8 cellular contexts compared by ENCODE assay signal in the genomic region with DNA sequence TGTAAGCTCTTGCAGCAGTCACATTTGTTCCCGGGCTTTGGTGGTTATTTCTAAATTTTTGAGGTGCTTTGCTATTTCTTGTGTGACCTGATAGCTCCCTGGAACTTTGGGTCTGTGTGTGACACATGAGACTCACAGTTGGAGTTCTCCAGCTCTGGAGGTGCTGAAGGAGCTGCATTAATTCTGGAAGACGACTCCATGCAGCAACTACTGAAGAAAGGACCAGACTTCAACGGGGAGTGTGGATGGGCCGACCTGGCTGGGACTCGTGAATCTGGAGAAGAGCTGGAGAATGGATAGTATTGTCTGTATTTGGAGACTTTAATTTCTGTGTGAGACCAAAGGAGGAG. TPM values are rescaled to one million over a fixed set of nuclear protein-coding genes. Genes with fewer than 3 reads are reported as not detected.
DNase-seq lines count a peak whose midpoint lies in the region; TF ChIP-seq lines count a peak whose summit lies in the region.

No MANE protein-coding gene starts in this region.

- H3K27ac ChIP-seq in CD4-positive, alpha-beta memory T cell (ENCODE audit: low read depth, low read length), result peak overlapping the region; percentile 98
- peak overlapping the region; percentile 80 for H3K27ac ChIP-seq in PC-9
- peak overlapping the region; percentile 94 for H3K27ac ChIP-seq in osteoblast (ENCODE audit: low read depth, low read length)

- peaks cover 17% of the 10 kb centered on the region for H3K36me3 ChIP-seq in CD4-positive, alpha-beta memory T cell (ENCODE audit: insufficient read depth, low read length)
- peaks cover 15% of the 10 kb centered on the region for H3K36me3 ChIP-seq in PC-9 (ENCODE audit: low read depth)
- H3K36me3 ChIP-seq in osteoblast (ENCODE audit: insufficient read depth, low read length), result peaks cover 15% of the 10 kb centered on the region

- no peaks in the 10 kb centered on the region for H3K27me3 Mint-ChIP-seq in CD4-positive, alpha-beta memory T cell

- H3K79me2 ChIP-seq in PC-9 (ENCODE audit: low read depth) (peaks cover 31% of the 10 kb centered on the region), osteoblast (ENCODE audit: insufficient read depth, low read length) (peaks cover 31% of the 10 kb centered on the region)

- H3K4me1 ChIP-seq in CD4-positive, alpha-beta memory T cell (ENCODE audit: insufficient read depth, low read length), result peaks cover 31% of the 10 kb centered on the region
- H3K4me1 ChIP-seq in PC-9 (replicated peaks; ENCODE audit: insufficient read depth), result peaks cover 12% of the 10 kb centered on the region
- H3K4me1 ChIP-seq in osteoblast (ENCODE audit: insufficient read depth, low read length), result peaks cover 12% of the 10 kb centered on the region

- H3K27ac Mint-ChIP-seq in CD4-positive, alpha-beta memory T cell, result peak overlapping the region; percentile 98 to 100 (median 99)

- intact Hi-C loops in CD4-positive, alpha-beta memory T cell (cut with micrococcal nuclease), result loop anchor here (2.0 kb wide), 1 partner anchor 17 kb away; no protein-coding TSS in a partner anchor
- intact Hi-C loops in PC-9 (cut with micrococcal nuclease; ENCODE audit: unreplicated experiment), result loop anchor here (5.0 to 10.0 kb wide), 3 partner anchors 67 to 95 kb away; partner anchors contain the start of genes BLOC1S4 and MAN2B2

- no peaks in the 10 kb centered on the region for H3K27me3 ChIP-seq in CD4-positive, alpha-beta memory T cell (ENCODE audit: insufficient read depth, low read length)
- H3K27me3 ChIP-seq in PC-9 (ENCODE audit: insufficient read depth, low read depth) (no peaks in the 10 kb centered on the region), osteoblast (ENCODE audit: insufficient read depth, low read length) (no peaks in the 10 kb centered on the region)

- H3K4me3 ChIP-seq in CD4-positive, alpha-beta memory T cell (ENCODE audit: low read length in 2 of 2), result peak overlapping the region; percentile 90 to 92
- peak overlapping the region; percentile 78 for H3K4me3 ChIP-seq in PC-9
- H3K4me3 ChIP-seq in epithelial cell of esophagus (ENCODE audit: low read length), result peak overlapping the region; percentile 95
- peak overlapping the region; percentile 94 for H3K4me3 ChIP-seq in osteoblast (ENCODE audit: insufficient read depth, low read length)

- no peak overlapping the region for H2AFZ ChIP-seq in PC-9
- H2AFZ ChIP-seq in osteoblast (ENCODE audit: low read length), result no peak overlapping the region

- peaks cover 21% of the 10 kb centered on the region; the same call in 1 of the 2 replicates for H3F3A ChIP-seq in PC-9 (ENCODE audit: insufficient read depth, low read depth)

- BruUV-seq in PC-9 (replicated peaks; lab: Mats Ljungman, UMichigan), result no TSS peak

- H3K4me2 ChIP-seq in PC-9, result peak overlapping the region; percentile 93
- H3K4me2 ChIP-seq in osteoblast (ENCODE audit: insufficient read depth, low read length), result peak overlapping the region; percentile 91

- POLR2A ChIA-PET in CD4-positive, alpha-beta memory T cell (lab: Charles Lee; ENCODE audit: partially characterized antibody), result interaction anchor here (0.8 to 7.6 kb wide), 11 partner anchors 11 to 267 kb away, joined by 3 to 168 read pairs (median 14); partner anchors contain the start of genes MRFAP1L1, S100P and TBC1D14
- POLR2A ChIA-PET in PC-9 (lab: Charles Lee; ENCODE audit: unreplicated experiment), result interaction anchor here (0.6 kb wide), 2 partner anchors 31 to 54 kb away, joined by 6 to 11 read pairs; no protein-coding TSS in a partner anchor

- peaks cover 30 to 45% (median 38%) of the 10 kb centered on the region in 4 donors for H3K4me1 Mint-ChIP-seq in CD4-positive, alpha-beta memory T cell

- H3K9me3 ChIP-seq in CD4-positive, alpha-beta memory T cell (ENCODE audit: control insufficient read depth in 1 of 2, low read length in 2 of 2), result no peaks in the 10 kb centered on the region
- H3K9me3 ChIP-seq in PC-9 (ENCODE audit: insufficient read depth, low read depth) (no peaks in the 10 kb centered on the region), osteoblast (ENCODE audit: low read depth, low read length) (no peaks in the 10 kb centered on the region)

- H3K4me3 Mint-ChIP-seq in CD4-positive, alpha-beta memory T cell, result peak overlapping the region; percentile 96 to 100 (median 98)

- H3K36me3 Mint-ChIP-seq in CD4-positive, alpha-beta memory T cell, result peaks cover 29 to 41% of the 10 kb centered on the region in 2 donors

- TF ChIP-seq CTCF in PC-9 (conservative IDR thresholded peaks at IDR 0.05), result no peak
- TF ChIP-seq CTCF in epithelial cell of esophagus (IDR thresholded peaks at IDR 0.05; ENCODE audit: insufficient read depth, low read depth, low read length, missing control alignments), result no peak
- TF ChIP-seq CTCF in osteoblast (IDR thresholded peaks at IDR 0.05; ENCODE audit: extremely low read depth, low read depth, low read length), result no peak

- DNase-seq in CD4-positive, alpha-beta memory T cell, result no peak
- DNase-seq in PC-9 (no peak), epithelial cell of esophagus (ENCODE audit: low read depth) (no peak), osteoblast (ENCODE audit: insufficient read length, low spot score, missing footprints) (no peak), T-helper 9 cell (no peak), NCI-H82 (lab: John Stamatoyannopoulos, UW) (no peak), cerebellar cortex (ENCODE audit: low spot score) (no peak), SIG-M5 treated with dmso at 0.1 percent for 504 hours (lab: John Stamatoyannopoulos, UW; ENCODE audit: unreplicated experiment) (no peak)

- H4K20me1 ChIP-seq in PC-9 (ENCODE audit: insufficient read depth) (peaks cover 17% of the 10 kb centered on the region), osteoblast (ENCODE audit: insufficient read depth, low read length) (peaks cover 30% of the 10 kb centered on the region)

- H3K9me3 Mint-ChIP-seq in CD4-positive, alpha-beta memory T cell, result peaks cover 0 to 2% (median 0%) of the 10 kb centered on the region in 8 donors

- H3K9me2 ChIP-seq in PC-9 (ENCODE audit: insufficient read depth), result no peaks in the 10 kb centered on the region

- CTCF ChIA-PET in CD4-positive, alpha-beta memory T cell (lab: Charles Lee; ENCODE audit: partially characterized antibody), result interaction anchor here (2.7 to 3.1 kb wide), 2 partner anchors 32 to 75 kb away, joined by 13 to 19 read pairs; a partner anchor contains a TSS
- CTCF ChIA-PET in PC-9 (lab: Charles Lee), result no interaction called here

RNA-seq across cellular contexts. Expression of gene MRFAP1, which starts 1.5 kb away (rescaled TPM):
- total RNA-seq in CD4-positive, alpha-beta memory T cell, result 100 to 1,000 TPM; 149 to 157 TPM
- 100 to 1,000 TPM; 156 to 169 TPM for polyA plus RNA-seq in CD4-positive, alpha-beta memory T cell
- total RNA-seq in PC-9 (2021) (278 and 291 TPM in 2 replicates), osteoblast (94.1 and 95.2 TPM in 2 replicates)

RNA-seq across cellular contexts. Expression of gene S100P, which starts 51.7 kb away (rescaled TPM):
- total RNA-seq in CD4-positive, alpha-beta memory T cell, result 1 to 10 TPM; 2.0 to 2.1 TPM
- 1 to 10 TPM; 1.3 to 3.9 TPM for polyA plus RNA-seq in CD4-positive, alpha-beta memory T cell
- total RNA-seq in PC-9 (2021) (480 and 837 TPM in 2 replicates), osteoblast (0.29 and 0.36 TPM in 2 replicates)

Comparison
In these comparisons a context has a peak if more than half of its experiments do, and no peak if none do; other contexts are left out.
1. RNA of gene S100P, which starts 51.7 kb away (total RNA-seq): 480 to 837 TPM in PC-9; 2.0 to 2.1 TPM in CD4-positive, alpha-beta memory T cell and 0.29 to 0.36 TPM in osteoblast; every median in the first group is over 100 times any median in the second.
2. Peak in every context shown above with its lines, with median percentiles within 50 percentile points of each other: H3K27ac ChIP-seq and H3K4me3 ChIP-seq.